ENCODE assay signal across 29 cellular contexts in genomic region chr10:109668703-109669102, GRCh38.
"Had no signal": no experiment of that assay in that cellular context is flagged by ENCODE, and none has a peak within 500 bp of the region (broad histone marks: within the 10 kb centered on the region; RNA-seq: fewer than 3 reads in every experiment).

No MANE protein-coding gene starts in this region.

- ATAC-seq: effector memory CD8-positive, alpha-beta T cell; esophagus mucosa; gastrocnemius medialis; gastroesophageal sphincter; heart left ventricle; heart right ventricle had no signal

- H3K9me3 ChIP-seq: colonic mucosa, esophagus muscularis mucosa, gastrocnemius medialis, gastroesophageal sphincter had no signal

- H3K36me3 ChIP-seq: colonic mucosa, esophagus muscularis mucosa, esophagus squamous epithelium, gastrocnemius medialis, gastroesophageal sphincter, heart left ventricle, heart right ventricle had no signal

- H3K27ac ChIP-seq: colonic mucosa, coronary artery, dorsolateral prefrontal cortex, epithelial cell of prostate, esophagus muscularis mucosa, esophagus squamous epithelium, foreskin keratinocyte, gastrocnemius medialis, gastroesophageal sphincter, heart left ventricle, heart right ventricle had no signal

- FAIRE-seq: colon, endometrium, endothelial cell of umbilical vein, frontal cortex had no signal

- H3K27me3 Mint-ChIP-seq: dendritic cell treated with granulocyte-macrophage colony-stimulating factor and Interleukin-4, amounts not matched to agents 40 ng/mL and 50 ng/mL, for 4 days had no signal

- H3K4me3 Mint-ChIP-seq: dendritic cell treated with granulocyte-macrophage colony-stimulating factor and Interleukin-4, amounts not matched to agents 40 ng/mL and 50 ng/mL, for 4 days; effector memory CD8-positive, alpha-beta T cell; endodermal cell had no signal

- H3K27ac Mint-ChIP-seq: dendritic cell treated with granulocyte-macrophage colony-stimulating factor and Interleukin-4, amounts not matched to agents 40 ng/mL and 50 ng/mL, for 4 days; effector memory CD8-positive, alpha-beta T cell; endodermal cell had no signal

- H3K4me1 ChIP-seq: colonic mucosa, esophagus squamous epithelium, foreskin keratinocyte, gastrocnemius medialis, gastroesophageal sphincter, heart left ventricle, heart right ventricle had no signal

- DNase-seq: colonic mucosa; cortex of kidney; dermis blood vessel endothelial cell; dorsolateral prefrontal cortex; effector CD4-positive, alpha-beta T cell; effector CD8-positive, alpha-beta T cell; effector memory CD4-positive, alpha-beta T cell; effector memory CD8-positive, alpha-beta T cell; endodermal cell; erythroblast; esophagus squamous epithelium; foreskin fibroblast; foreskin melanocyte; gastrocnemius medialis; glutamatergic neuron; head of caudate nucleus; heart left ventricle; heart right ventricle had no signal

- H3K9me3 Mint-ChIP-seq: endodermal cell had no signal

- H3K4me3 ChIP-seq: colonic mucosa, coronary artery, dorsolateral prefrontal cortex, esophagus muscularis mucosa, esophagus squamous epithelium, gastrocnemius medialis, gastroesophageal sphincter, heart left ventricle, heart right ventricle had no signal

- H3K4me1 Mint-ChIP-seq: endodermal cell had no signal

- H3K27me3 ChIP-seq: colonic mucosa, esophagus muscularis mucosa, esophagus squamous epithelium, foreskin keratinocyte, gastrocnemius medialis, gastroesophageal sphincter, heart left ventricle had no signal
